Comparison of ENCODE assay signal across 1 cellular context in genomic region chr10:114151892-114152291, GRCh38.
TF ChIP-seq lines count a peak whose summit lies in the region.

No MANE protein-coding gene starts in this region.

TF ChIP-seq in HepG2, 621 proteins besides CTCF, POLR2A, EP300 and RAD21:
- TF ChIP-seq ZNF496 (CRISPR knock-in tag; IDR thresholded peaks at IDR 0.05; ENCODE audit: insufficient replicate concordance), result no peak
- TF ChIP-seq SP2 (CRISPR knock-in tag; IDR thresholded peaks at IDR 0.05), result no peak
- TF ChIP-seq AHDC1 (CRISPR knock-in tag; IDR thresholded peaks at IDR 0.05; ENCODE audit: borderline replicate concordance), result no peak
- no peak for TF ChIP-seq FOXK1 (CRISPR knock-in tag; IDR thresholded peaks at IDR 0.05; ENCODE audit: borderline replicate concordance, low read depth)
- TF ChIP-seq ZNF207 (IDR thresholded peaks at IDR 0.05; ENCODE audit: borderline replicate concordance), result no peak
- no peak for TF ChIP-seq ZNF24 (IDR thresholded peaks at IDR 0.05)
- TF ChIP-seq HMG20A (CRISPR knock-in tag; IDR thresholded peaks at IDR 0.05; ENCODE audit: borderline replicate concordance), result no peak
- no peak for TF ChIP-seq ZMYM4 (CRISPR knock-in tag; IDR thresholded peaks at IDR 0.05)
- TF ChIP-seq RORA (CRISPR knock-in tag; IDR thresholded peaks at IDR 0.05), result no peak
- no peak for TF ChIP-seq ZNF891 (CRISPR knock-in tag; IDR thresholded peaks at IDR 0.05)
- no peak for TF ChIP-seq ZNF790 (CRISPR knock-in tag; IDR thresholded peaks at IDR 0.05; ENCODE audit: borderline replicate concordance)
- no peak for TF ChIP-seq SMARCE1 (IDR thresholded peaks at IDR 0.05; ENCODE audit: borderline replicate concordance)
- TF ChIP-seq ZFAT (CRISPR knock-in tag; conservative IDR thresholded peaks at IDR 0.05), result no peak
- no peak for TF ChIP-seq RELA (CRISPR knock-in tag; IDR thresholded peaks at IDR 0.05)
- TF ChIP-seq ATF1 (CRISPR knock-in tag; IDR thresholded peaks at IDR 0.05), result no peak
- TF ChIP-seq PPARG (CRISPR knock-in tag; conservative IDR thresholded peaks at IDR 0.05), result no peak
- no peak for TF ChIP-seq ZNF678 (CRISPR knock-in tag; IDR thresholded peaks at IDR 0.05)
- TF ChIP-seq ZNF713 (CRISPR knock-in tag; IDR thresholded peaks at IDR 0.05), result no peak
- no peak for TF ChIP-seq ZNF121 (CRISPR knock-in tag; IDR thresholded peaks at IDR 0.05)
- no peak for TF ChIP-seq POLR2AphosphoS2 (IDR thresholded peaks at IDR 0.05; ENCODE audit: low read depth, low read length)
